ENCODE assay signal across 25 cellular contexts in genomic region chr1:59141267-59141863, GRCh38.
DNase-seq lines count a peak whose midpoint lies in the region; ATAC-seq and TF ChIP-seq lines count a peak whose summit lies in the region.
"Had no signal": no experiment of that assay in that cellular context is flagged by ENCODE, and none has a peak within 500 bp of the region (broad histone marks: within the 10 kb centered on the region; RNA-seq: fewer than 3 reads in every experiment).

No MANE protein-coding gene starts in this region.

- H3K36me3 ChIP-seq in PC-9 (ENCODE audit: low read depth) (no peaks in the 10 kb centered on the region), osteoblast (ENCODE audit: insufficient read depth, low read length) (no peaks in the 10 kb centered on the region)
- H3K36me3 ChIP-seq in naive thymus-derived CD4-positive, alpha-beta T cell (ENCODE audit: control insufficient read depth in 2 of 3, insufficient read depth in 3 of 3, low read length in 3 of 3), result no peaks in the 10 kb centered on the region
- H3K36me3 ChIP-seq: lower lobe of right lung, neutrophil, tibial nerve had no signal

- no peaks in the 10 kb centered on the region for H3K9me2 ChIP-seq in PC-9 (ENCODE audit: insufficient read depth)

- intact Hi-C loops in PC-9 (cut with micrococcal nuclease; ENCODE audit: unreplicated experiment), result loop anchor here (10.0 kb wide), 1 partner anchor 283 kb away; no protein-coding TSS in a partner anchor
- intact Hi-C loops in Right ventricle myocardium superior (cut with DNase I), result loop anchor here (10.0 kb wide), 2 partner anchors 167 to 247 kb away; no protein-coding TSS in a partner anchor
- intact Hi-C loops in naive thymus-derived CD4-positive, alpha-beta T cell (cut with micrococcal nuclease), result loop anchor here (10.0 kb wide), 2 partner anchors 117 to 553 kb away; no protein-coding TSS in a partner anchor
- intact Hi-C loops in head of caudate nucleus (cut with DNase I), result no loop called here

- H3K4me3 ChIP-seq in AG04450 (ENCODE audit: low read depth, low read length) (no peak overlapping the region), PC-9 (no peak overlapping the region), osteoblast (ENCODE audit: insufficient read depth, low read length) (no peak overlapping the region)
- H3K4me3 ChIP-seq in naive thymus-derived CD4-positive, alpha-beta T cell (ENCODE audit: low read length), result no peak overlapping the region
- H3K4me3 ChIP-seq: hepatocyte, lower lobe of right lung, tibial nerve had no signal

- H2AFZ ChIP-seq in PC-9 (no peak overlapping the region), osteoblast (ENCODE audit: low read length) (peak overlapping the region; percentile 50)
- H2AFZ ChIP-seq: hepatocyte had no signal

- H3K36me3 Mint-ChIP-seq in naive thymus-derived CD4-positive, alpha-beta T cell, result no peaks in the 10 kb centered on the region
- H3K36me3 Mint-ChIP-seq: activated naive CD4-positive, alpha-beta T cell treated with anti-CD3 and anti-CD28 coated beads, Interleukin-2, amount 50 U/mL, for 24 hours; CD14-positive monocyte had no signal

- no peaks in the 10 kb centered on the region for H3K9me3 Mint-ChIP-seq in naive thymus-derived CD4-positive, alpha-beta T cell
- H3K9me3 Mint-ChIP-seq: activated naive CD4-positive, alpha-beta T cell treated with anti-CD3 and anti-CD28 coated beads, Interleukin-2, amount 50 U/mL, for 24 hours; activated T-cell treated with anti-CD3 and anti-CD28 coated beads, Interleukin-2, amount 50 U/mL, for 4 hours; CD14-positive monocyte; stimulated activated naive CD8-positive, alpha-beta T cell treated with anti-CD3 and anti-CD28 coated beads, Interleukin-15, amount 100 ng/mL, for 72 hours had no signal

- no peak for TF ChIP-seq CTCF in AG04450 (IDR thresholded peaks at IDR 0.05; ENCODE audit: low read depth, low read length)
- no peak for TF ChIP-seq CTCF in PC-9 (conservative IDR thresholded peaks at IDR 0.05)
- no peak for TF ChIP-seq CTCF in osteoblast (IDR thresholded peaks at IDR 0.05; ENCODE audit: extremely low read depth, low read depth, low read length)

- peaks cover 93% of the 10 kb centered on the region for H3K4me1 ChIP-seq in PC-9 (replicated peaks; ENCODE audit: insufficient read depth)
- peaks cover 59% of the 10 kb centered on the region for H3K4me1 ChIP-seq in osteoblast (ENCODE audit: insufficient read depth, low read length)
- H3K4me1 ChIP-seq in naive thymus-derived CD4-positive, alpha-beta T cell (ENCODE audit: control insufficient read depth in 2 of 2, insufficient read depth in 2 of 2, low read length in 2 of 2), result no peaks in the 10 kb centered on the region

- in situ Hi-C loops in ACHN (cut with HindIII; ENCODE audit: low pct_ligation_motif_present, low pct_unique_long_range_greater_than_20kb, low sequenced_read_pairs), result no loop called here

- no TSS peak for BruUV-seq in PC-9 (replicated peaks; lab: Mats Ljungman, UMichigan)

- H3K27ac ChIP-seq in AG04450 (ENCODE audit: low read depth, low read length) (peak overlapping the region; percentile 24), PC-9 (peak overlapping the region; percentile 94), osteoblast (ENCODE audit: low read depth, low read length) (no peak overlapping the region)
- no peak overlapping the region for H3K27ac ChIP-seq in naive thymus-derived CD4-positive, alpha-beta T cell (ENCODE audit: low read depth, low read length)
- H3K27ac ChIP-seq: hepatocyte, lower lobe of right lung, neutrophil had no signal

- peak; percentile 81 for ATAC-seq in Right ventricle myocardium superior (ENCODE audit: poor library complexity)
- ATAC-seq in naive thymus-derived CD4-positive, alpha-beta T cell, result no peak
- ATAC-seq in HG03108 (IDR thresholded peaks at IDR 0.05; ENCODE audit: unreplicated experiment), result no peak
- ATAC-seq: activated T-cell treated with anti-CD3 and anti-CD28 coated beads, Interleukin-2, amount 50 U/mL, for 4 hours; lower lobe of right lung; stimulated activated naive CD8-positive, alpha-beta T cell treated with anti-CD3 and anti-CD28 coated beads, Interleukin-15, amount 100 ng/mL, for 72 hours had no signal

- no peak overlapping the region for H3K27ac Mint-ChIP-seq in naive thymus-derived CD4-positive, alpha-beta T cell
- H3K27ac Mint-ChIP-seq: activated naive CD4-positive, alpha-beta T cell treated with anti-CD3 and anti-CD28 coated beads, Interleukin-2, amount 50 U/mL, for 24 hours had no signal

- H3K4me2 ChIP-seq in PC-9 (peak overlapping the region; percentile 69), osteoblast (ENCODE audit: insufficient read depth, low read length) (no peak overlapping the region)
- H3K4me2 ChIP-seq: hepatocyte had no signal

- DNase-seq in AG04450 (ENCODE audit: low read depth, low spot score) (no peak), PC-9 (peak in 1 of 2 experiments; percentile 26), Right ventricle myocardium superior (peak; percentile 70), osteoblast (ENCODE audit: insufficient read length, low spot score, missing footprints) (no peak), ACHN (no peak), head of caudate nucleus (no peak)
- no peak for DNase-seq in naive thymus-derived CD4-positive, alpha-beta T cell
- DNase-seq: activated T-cell treated with anti-CD3 and anti-CD28 coated beads, Interleukin-2, amount 50 U/mL, for 4 hours; central memory CD4-positive, alpha-beta T cell; H7; KBM-7; lower lobe of right lung; MM.1S; NCI-H1436 treated with DMSO at 0.1 percent for 48 hours; NCI-H2171; NCI-H526; stimulated activated CD4-positive, alpha-beta T cell treated with anti-CD3 and anti-CD28 coated beads, Interleukin-4, amount 100 ng/mL, for 4 hours; stimulated activated naive CD8-positive, alpha-beta T cell treated with anti-CD3 and anti-CD28 coated beads, Interleukin-15, amount 100 ng/mL, for 72 hours; SW 1271 had no signal

- peaks cover 0 to 3% (median 2%) of the 10 kb centered on the region in 5 donors for H3K27me3 Mint-ChIP-seq in naive thymus-derived CD4-positive, alpha-beta T cell
- H3K27me3 Mint-ChIP-seq: stimulated activated naive CD8-positive, alpha-beta T cell treated with anti-CD3 and anti-CD28 coated beads, Interleukin-15, amount 100 ng/mL, for 72 hours had no signal

- H3K4me1 Mint-ChIP-seq in naive thymus-derived CD4-positive, alpha-beta T cell, result peaks cover 0 to 57% (median 12%) of the 10 kb centered on the region in 7 donors

- no peaks in the 10 kb centered on the region; the same call in 1 of the 2 replicates for H3K79me2 ChIP-seq in PC-9 (ENCODE audit: low read depth)
- no peaks in the 10 kb centered on the region for H3K79me2 ChIP-seq in osteoblast (ENCODE audit: insufficient read depth, low read length)
- H3K79me2 ChIP-seq: hepatocyte had no signal

- H3K9me3 ChIP-seq in AG04450 (ENCODE audit: control insufficient read depth, insufficient read depth, low read length) (no peaks in the 10 kb centered on the region), PC-9 (ENCODE audit: insufficient read depth, low read depth) (no peaks in the 10 kb centered on the region), osteoblast (ENCODE audit: low read depth, low read length) (no peaks in the 10 kb centered on the region)
- no peaks in the 10 kb centered on the region for H3K9me3 ChIP-seq in naive thymus-derived CD4-positive, alpha-beta T cell (ENCODE audit: control insufficient read depth in 2 of 3, low read length in 3 of 3)
- H3K9me3 ChIP-seq: lower lobe of right lung, neutrophil, tibial nerve had no signal

- peaks cover 56% of the 10 kb centered on the region for H3F3A ChIP-seq in PC-9 (ENCODE audit: insufficient read depth, low read depth)

- CTCF ChIA-PET in AG04450 (lab: Charles Lee) (interaction anchor here (1.2 kb wide), 1 partner anchor 618 kb away, joined by 4 read pairs; no protein-coding TSS in a partner anchor), PC-9 (lab: Charles Lee) (no interaction called here)
- CTCF ChIA-PET in naive thymus-derived CD4-positive, alpha-beta T cell (lab: Charles Lee), result no interaction called here

- no peak overlapping the region for H3K4me3 Mint-ChIP-seq in naive thymus-derived CD4-positive, alpha-beta T cell
- H3K4me3 Mint-ChIP-seq: activated naive CD4-positive, alpha-beta T cell treated with anti-CD3 and anti-CD28 coated beads, Interleukin-2, amount 50 U/mL, for 24 hours; activated T-cell treated with anti-CD3 and anti-CD28 coated beads, Interleukin-2, amount 50 U/mL, for 4 hours; CD14-positive monocyte; stimulated activated naive CD8-positive, alpha-beta T cell treated with anti-CD3 and anti-CD28 coated beads, Interleukin-15, amount 100 ng/mL, for 72 hours had no signal

- H4K20me1 ChIP-seq in PC-9 (ENCODE audit: insufficient read depth), result no peaks in the 10 kb centered on the region
- no peaks in the 10 kb centered on the region for H4K20me1 ChIP-seq in osteoblast (ENCODE audit: insufficient read depth, low read length)

- POLR2A ChIA-PET in AG04450 (lab: Yijun Ruan, JAX), result no interaction called here
- POLR2A ChIA-PET in PC-9 (lab: Charles Lee; ENCODE audit: unreplicated experiment), result interaction anchor here (0.8 kb wide), 1 partner anchor 358 kb away, joined by 3 read pairs; the partner anchor contains the start of gene JUN
- POLR2A ChIA-PET in naive thymus-derived CD4-positive, alpha-beta T cell (lab: Charles Lee), result no interaction called here

- H3K27me3 ChIP-seq in AG04450 (ENCODE audit: control insufficient read depth, insufficient read depth, low read length) (no peaks in the 10 kb centered on the region), PC-9 (ENCODE audit: insufficient read depth, low read depth) (no peaks in the 10 kb centered on the region), osteoblast (ENCODE audit: insufficient read depth, low read length) (no peaks in the 10 kb centered on the region)
- no peaks in the 10 kb centered on the region for H3K27me3 ChIP-seq in naive thymus-derived CD4-positive, alpha-beta T cell (ENCODE audit: control insufficient read depth in 2 of 2, insufficient read depth in 2 of 2, low read length in 2 of 2)
- H3K27me3 ChIP-seq: hepatocyte, tibial nerve had no signal

Comparison
In these comparisons a context has a peak if more than half of its experiments do, and no peak if none do; other contexts are left out.
1. H3K27ac ChIP-seq: peak in AG04450 (single experiment) and PC-9 (single experiment); none in osteoblast (single experiment) and naive thymus-derived CD4-positive, alpha-beta T cell (single experiment).